In genomic region chr3:185560676-185561075, GRCh38 we compare ENCODE assay signal across 16 cellular contexts. TPM values are rescaled to one million over a fixed set of nuclear protein-coding genes. Genes with fewer than 3 reads are reported as not detected.
"Had no signal": no experiment of that assay in that cellular context is flagged by ENCODE, and none has a peak within 500 bp of the region (broad histone marks: within the 10 kb centered on the region; RNA-seq: fewer than 3 reads in every experiment).

No MANE protein-coding gene starts in this region.

- H3K27me3 ChIP-seq: right lobe of liver had no signal

- ATAC-seq: psoas muscle; stimulated activated effector memory CD8-positive, alpha-beta T cell treated with anti-CD3 and anti-CD28 coated beads, Interleukin-12 subunit alpha, Interleukin-12 subunit beta, amount 100 ng/mL, for 72 hours had no signal

- DNase-seq: activated CD4-positive, alpha-beta memory T cell treated with anti-CD3 and anti-CD28 coated beads, Interleukin-2, amount 10 ng/mL, durations not matched to agents 7 days and 5 days; activated CD8-positive, alpha-beta memory T cell treated with anti-CD3 and anti-CD28 coated beads, Interleukin-2, amount 50 U/mL, for 4 hours; activated naive CD8-positive, alpha-beta T cell treated with anti-CD3 and anti-CD28 coated beads, Interleukin-2, amount 10 ng/mL, durations not matched to agents 7 days and 5 days; esophagus squamous epithelium; foreskin fibroblast; glutamatergic neuron; midbrain; naive thymus-derived CD8-positive, alpha-beta T cell; right lobe of liver; SW 1271; tibial artery had no signal

- H3K36me3 Mint-ChIP-seq: activated naive CD8-positive, alpha-beta T cell treated with anti-CD3 and anti-CD28 coated beads, Interleukin-2, amount 10 ng/mL, durations not matched to agents 7 days and 5 days; naive thymus-derived CD8-positive, alpha-beta T cell; stimulated activated effector memory CD8-positive, alpha-beta T cell treated with anti-CD3 and anti-CD28 coated beads, Interleukin-12 subunit alpha, Interleukin-12 subunit beta, amount 100 ng/mL, for 72 hours had no signal

- H3K4me1 ChIP-seq: psoas muscle had no signal

- H3K36me3 ChIP-seq: esophagus squamous epithelium, right lobe of liver, tibial artery had no signal

- H3K27ac Mint-ChIP-seq: activated CD4-positive, alpha-beta memory T cell treated with anti-CD3 and anti-CD28 coated beads, Interleukin-2, amount 10 ng/mL, durations not matched to agents 7 days and 5 days; activated naive CD8-positive, alpha-beta T cell treated with anti-CD3 and anti-CD28 coated beads, Interleukin-2, amount 10 ng/mL, durations not matched to agents 7 days and 5 days; stimulated activated effector memory CD8-positive, alpha-beta T cell treated with anti-CD3 and anti-CD28 coated beads, Interleukin-12 subunit alpha, Interleukin-12 subunit beta, amount 100 ng/mL, for 72 hours; T-helper 2 cell treated with Interferon-gamma antibody and Interleukin-4, amounts not matched to agents 5 μg/mL and 100 μg/mL, for 36 hours had no signal

- FAIRE-seq: bronchial epithelial cell, islet of Langerhans had no signal

- H3K27ac ChIP-seq: esophagus squamous epithelium, psoas muscle, right lobe of liver, tibial artery had no signal

- H3K9me3 ChIP-seq: esophagus squamous epithelium, psoas muscle, right lobe of liver, tibial artery had no signal

- H3K4me3 ChIP-seq: esophagus squamous epithelium, psoas muscle, right lobe of liver, tibial artery had no signal

- H3K4me3 Mint-ChIP-seq: activated CD4-positive, alpha-beta memory T cell treated with anti-CD3 and anti-CD28 coated beads, Interleukin-2, amount 10 ng/mL, durations not matched to agents 7 days and 5 days; activated naive CD8-positive, alpha-beta T cell treated with anti-CD3 and anti-CD28 coated beads, Interleukin-2, amount 10 ng/mL, durations not matched to agents 7 days and 5 days; stimulated activated effector memory CD8-positive, alpha-beta T cell treated with anti-CD3 and anti-CD28 coated beads, Interleukin-12 subunit alpha, Interleukin-12 subunit beta, amount 100 ng/mL, for 72 hours; T-helper 2 cell treated with Interferon-gamma antibody and Interleukin-4, amounts not matched to agents 5 μg/mL and 100 μg/mL, for 36 hours had no signal

- H3K9me3 Mint-ChIP-seq: activated CD4-positive, alpha-beta memory T cell treated with anti-CD3 and anti-CD28 coated beads, Interleukin-2, amount 10 ng/mL, durations not matched to agents 7 days and 5 days; activated naive CD8-positive, alpha-beta T cell treated with anti-CD3 and anti-CD28 coated beads, Interleukin-2, amount 10 ng/mL, durations not matched to agents 7 days and 5 days; naive thymus-derived CD8-positive, alpha-beta T cell; stimulated activated effector memory CD8-positive, alpha-beta T cell treated with anti-CD3 and anti-CD28 coated beads, Interleukin-12 subunit alpha, Interleukin-12 subunit beta, amount 100 ng/mL, for 72 hours; T-helper 2 cell treated with Interferon-gamma antibody and Interleukin-4, amounts not matched to agents 5 μg/mL and 100 μg/mL, for 36 hours had no signal

RNA-seq across cellular contexts. Expression of gene LIPH, which starts 8.3 kb away (rescaled TPM):
- total RNA-seq: activated CD4-positive, alpha-beta memory T cell treated with anti-CD3 and anti-CD28 coated beads, Interleukin-2, amount 10 ng/mL, durations not matched to agents 7 days and 5 days; activated naive CD8-positive, alpha-beta T cell treated with anti-CD3 and anti-CD28 coated beads, Interleukin-2, amount 10 ng/mL, durations not matched to agents 7 days and 5 days; naive thymus-derived CD8-positive, alpha-beta T cell; psoas muscle had no signal
- polyA plus RNA-seq: naive thymus-derived CD8-positive, alpha-beta T cell had no signal
